Comparison of ENCODE assay signal across 1 cellular context in the genomic region with DNA sequence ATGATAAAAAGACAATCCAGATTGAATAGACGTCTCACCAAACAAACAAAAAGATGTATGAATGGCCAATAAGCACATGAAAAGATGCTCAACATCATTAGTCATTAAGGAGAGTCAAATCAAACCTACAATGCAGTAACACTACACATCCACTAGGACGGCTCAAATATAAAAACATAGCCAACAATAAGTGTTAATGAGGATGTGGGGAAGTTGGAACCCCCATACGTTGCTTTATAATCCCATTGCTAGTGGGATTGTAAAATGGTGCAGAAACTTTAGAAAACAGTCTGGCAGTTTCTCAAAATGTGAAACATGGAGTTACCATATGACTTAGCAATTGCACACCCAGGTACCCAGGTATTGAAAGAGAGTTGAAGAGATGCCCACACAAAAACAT.
TF ChIP-seq lines count a peak whose summit lies in the region.

No MANE protein-coding gene starts in this region.

TF ChIP-seq in HCT116, 20 proteins besides CTCF, POLR2A, EP300 and RAD21:
- TF ChIP-seq ATF3 (IDR thresholded peaks at IDR 0.05) (no peak), SRF (IDR thresholded peaks at IDR 0.05; ENCODE audit: low read depth) (no peak), MAX (IDR thresholded peaks at IDR 0.05) (no peak), EZH2 (IDR thresholded peaks at IDR 0.05) (no peak), EGR1 (IDR thresholded peaks at IDR 0.05; ENCODE audit: low read depth) (no peak), FOSL1 (IDR thresholded peaks at IDR 0.05; ENCODE audit: low read depth) (no peak), REST (IDR thresholded peaks at IDR 0.05; ENCODE audit: low read depth) (no peak), ZBTB33 (IDR thresholded peaks at IDR 0.05; ENCODE audit: extremely low read depth, insufficient replicate concordance, low read length) (no peak), SP1 (IDR thresholded peaks at IDR 0.05; ENCODE audit: low read depth) (no peak), SIN3A (IDR thresholded peaks at IDR 0.05; ENCODE audit: low read depth) (no peak), EZH2phosphoT487 (IDR thresholded peaks at IDR 0.05; ENCODE audit: borderline replicate concordance) (no peak), YY1 (IDR thresholded peaks at IDR 0.05; ENCODE audit: extremely low read depth, insufficient replicate concordance, low read depth, low read length) (no peak), CBX3 (IDR thresholded peaks at IDR 0.05; ENCODE audit: low read depth) (no peak), POLR2AphosphoS5 (IDR thresholded peaks at IDR 0.05; ENCODE audit: low read depth, low read length) (no peak)
TF ChIP-seq in HCT116: peak in this region for 0.
